Comparison of ENCODE assay signal across 13 cellular contexts in the genomic region with DNA sequence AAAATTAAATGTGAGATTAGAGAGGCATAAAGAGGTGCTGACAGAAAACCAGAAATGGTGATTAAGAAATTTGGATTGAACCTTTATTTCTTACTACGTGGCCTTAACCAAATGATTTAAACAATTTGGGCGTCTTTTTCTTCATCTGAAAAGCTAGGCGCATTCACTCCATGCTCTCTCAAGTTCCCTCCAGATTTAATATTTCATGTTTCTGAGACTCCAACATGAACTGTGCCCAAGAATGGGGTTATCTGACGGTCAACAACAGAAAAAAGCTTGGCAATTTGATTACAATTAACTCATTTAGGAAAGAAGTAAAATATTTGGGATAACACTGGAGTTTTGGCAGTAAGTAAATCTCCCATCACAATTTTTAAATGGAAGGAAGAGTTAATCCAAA.
"Had no signal": no experiment of that assay in that cellular context is flagged by ENCODE, and none has a peak within 500 bp of the region (broad histone marks: within the 10 kb centered on the region; RNA-seq: fewer than 3 reads in every experiment).

No MANE protein-coding gene starts in this region.

- H3K4me2 ChIP-seq: hepatocyte had no signal

- H3K27me3 ChIP-seq: gastrocnemius medialis, hepatocyte, pancreas had no signal

- H3K4me3 ChIP-seq: gastrocnemius medialis, hepatocyte, pancreas, skin epidermis had no signal

- ATAC-seq: gastrocnemius medialis, pancreas had no signal

- H3K4me3 Mint-ChIP-seq: activated B cell treated with CpG ODN at 0.5 μM for 24 hours; activated naive CD8-positive, alpha-beta T cell; memory B cell; neural crest cell had no signal

- H3K79me2 ChIP-seq: hepatocyte had no signal

- H3K4me1 ChIP-seq: gastrocnemius medialis, pancreas had no signal

- H3K36me3 ChIP-seq: gastrocnemius medialis, pancreas had no signal

- H3K27ac Mint-ChIP-seq: activated B cell treated with CpG ODN at 0.5 μM for 24 hours, memory B cell had no signal

- H3K27me3 Mint-ChIP-seq: activated B cell treated with CpG ODN at 0.5 μM for 24 hours; activated naive CD8-positive, alpha-beta T cell; memory B cell had no signal

- H3K9me3 ChIP-seq: gastrocnemius medialis, pancreas had no signal

- DNase-seq: activated B cell treated with CpG ODN at 0.5 μM for 24 hours; activated CD4-positive, alpha-beta T cell treated with anti-CD3 and anti-CD28 coated beads, Interleukin-2, amount 50 U/mL, for 1 hour; activated effector memory CD4-positive, alpha-beta T cell treated with anti-CD3 and anti-CD28 coated beads, Interleukin-2, amount 50 U/mL, for 16 hours; gastrocnemius medialis; kidney glomerular epithelial cell; pancreas; T-helper 2 cell; trophoblast cell had no signal

- H3K27ac ChIP-seq: hepatocyte, pancreas had no signal

- H2AFZ ChIP-seq: hepatocyte had no signal
